8 cellular contexts compared by ENCODE assay signal in genomic region chr4:26321326-26322276, GRCh38. TPM values are rescaled to one million over a fixed set of nuclear protein-coding genes. Genes with fewer than 3 reads are reported as not detected.
DNase-seq lines count a peak whose midpoint lies in the region; ATAC-seq and TF ChIP-seq lines count a peak whose summit lies in the region.

No MANE protein-coding gene starts in this region.

- H3K27me3 ChIP-seq in H9 (ENCODE audit: insufficient read depth, low read length), result no peaks in the 10 kb centered on the region
- no peaks in the 10 kb centered on the region for H3K27me3 ChIP-seq in brain microvascular endothelial cell (replicated peaks)

- in situ Hi-C loops in brain microvascular endothelial cell (cut with HindIII; ENCODE audit: low pct_ligation_motif_present, low sequenced_read_pairs), result no loop called here

- DNase-seq in H9 (peak; percentile 42), T follicular helper cell (ENCODE audit: low read depth) (peak; percentile 6), brain microvascular endothelial cell (no peak), left lobe of liver (ENCODE audit: low spot score) (peak; percentile 49), AG08395 (ENCODE audit: low spot score) (no peak)
- peak; percentile 27 to 40 for DNase-seq in stimulated activated CD4-positive, alpha-beta T cell treated with anti-CD3 and anti-CD28 coated beads, Interleukin-4, amount 100 ng/mL, for 48 hours (ENCODE audit: low read depth in 2 of 2)

- no peaks in the 10 kb centered on the region for H4K20me1 ChIP-seq in H9 (ENCODE audit: control insufficient read depth, insufficient read depth, insufficient read length)

- H3K9ac ChIP-seq in H9 (ENCODE audit: extremely low read depth, insufficient read length, low read length), result peak overlapping the region; percentile 99

- no peak overlapping the region for H2BK15ac ChIP-seq in H9 (ENCODE audit: low read depth, low read length)

- peak overlapping the region; percentile 84 to 97 (median 95) for H3K27ac Mint-ChIP-seq in H9

- no peaks in the 10 kb centered on the region for H3K79me1 ChIP-seq in H9 (ENCODE audit: insufficient read depth, low read depth, low read length, poor library complexity, severe bottlenecking)

- H4K8ac ChIP-seq in H9 (replicated peaks; ENCODE audit: insufficient read length, low read depth, low read length), result no peak overlapping the region

- H2BK120ac ChIP-seq in H9 (ENCODE audit: low read depth, low read length, poor library complexity, severe bottlenecking), result peak overlapping the region; percentile 91

- H2AK5ac ChIP-seq in H9 (ENCODE audit: insufficient read length, low read length), result peak overlapping the region; percentile 80

- no peaks in the 10 kb centered on the region for H3K36me3 ChIP-seq in brain microvascular endothelial cell (replicated peaks)

- no peak overlapping the region for H3T11ph ChIP-seq in H9 (ENCODE audit: low read length)

- H2BK5ac ChIP-seq in H9 (ENCODE audit: insufficient read length, low read length), result peak overlapping the region; percentile 97

- peak overlapping the region; percentile 82 for H3K18ac ChIP-seq in H9 (ENCODE audit: insufficient read length, low read depth, low read length)

- H3K4ac ChIP-seq in H9 (ENCODE audit: low read depth, low read length), result no peak overlapping the region

- peak overlapping the region; percentile 77 for H4K91ac ChIP-seq in H9 (ENCODE audit: insufficient read length, low read depth, low read length)

- H4K5ac ChIP-seq in H9 (ENCODE audit: insufficient read length, low read depth, low read length), result peak overlapping the region; percentile 84

- H2BK12ac ChIP-seq in H9 (ENCODE audit: insufficient read length, low read depth, low read length), result no peak overlapping the region

- no CpG with 5 or more reads among the region's 58 CpGs for WGBS in H9 (ENCODE audit: extremely low coverage, insufficient read length, low lambda C conversion rate)

- H3K4me3 ChIP-seq in brain microvascular endothelial cell (ENCODE audit: low read depth, low read length), result peak overlapping the region; percentile 90

- no peaks in the 10 kb centered on the region; the same call in 1 of the 2 replicates for H3K27me3 Mint-ChIP-seq in H9 (ENCODE audit: low read depth)

- H3K36me3 Mint-ChIP-seq in H9 (ENCODE audit: insufficient read depth in 1 of 3, low read depth in 3 of 3), result peaks cover 0 to 11% (median 6%) of the 10 kb centered on the region in 3 experiments; a peak in 6 of 7 replicates

- no peak overlapping the region for H3K23ac ChIP-seq in H9 (ENCODE audit: insufficient read length, low read depth, low read length)

- peak overlapping the region; percentile 99 for H3K4me2 ChIP-seq in H9 (ENCODE audit: insufficient read depth, insufficient read length, low read length)

- H3K27ac ChIP-seq in 22Rv1 (peak overlapping the region; percentile 95), H9 (ENCODE audit: insufficient read length, low read depth, low read length) (no peak overlapping the region), brain microvascular endothelial cell (peak overlapping the region; percentile 95)

- H3K9me3 ChIP-seq in H9 (ENCODE audit: control insufficient read depth, low read depth, low read length), result no peaks in the 10 kb centered on the region

- peak overlapping the region; percentile 89 for H3K14ac ChIP-seq in H9 (ENCODE audit: insufficient read depth, low read length)

- H3K9me3 Mint-ChIP-seq in H9, result peaks cover 5 to 10% of the 10 kb centered on the region in 2 experiments; a peak in 4 of 5 replicates

- no peak overlapping the region for H3K56ac ChIP-seq in H9 (ENCODE audit: insufficient read length, low read depth, low read length)

- TF ChIP-seq CTCF in 22Rv1 (IDR thresholded peaks at IDR 0.05), result no peak
- TF ChIP-seq CTCF in H9 (conservative IDR thresholded peaks at IDR 0.05), result no peak
- no peak for TF ChIP-seq CTCF in brain microvascular endothelial cell (IDR thresholded peaks at IDR 0.05; ENCODE audit: low read depth, low read length, missing control alignments)

- no peak overlapping the region for H2AFZ ChIP-seq in H9 (ENCODE audit: low read length)

- H3K4me3 Mint-ChIP-seq in H9, result peak overlapping the region; percentile 96 to 97

- H3K23me2 ChIP-seq in H9 (ENCODE audit: insufficient read length, low read depth, low read length, poor library complexity, severe bottlenecking), result peaks cover 22% of the 10 kb centered on the region

- H3K4me1 Mint-ChIP-seq in H9, result peaks cover 30 to 38% of the 10 kb centered on the region in 2 experiments

- no peak overlapping the region for H2BK20ac ChIP-seq in H9 (ENCODE audit: low read depth, low read length, poor library complexity, severe bottlenecking)

- ATAC-seq in left lobe of liver (no peak), GM21717 (IDR thresholded peaks at IDR 0.05; ENCODE audit: unreplicated experiment) (no peak)

- peaks cover 50% of the 10 kb centered on the region for H3K79me2 ChIP-seq in H9 (ENCODE audit: insufficient read depth, low read length)

- no peaks in the 10 kb centered on the region; the same call in 1 of the 2 replicates for H3K4me1 ChIP-seq in H9 (ENCODE audit: insufficient read depth, low read length)

RNA-seq across cellular contexts. Expression of gene RBPJ, which starts 0.8 kb away (rescaled TPM):
- total RNA-seq in H9 (2021), result 155 and 166 TPM in 2 replicates
- total RNA-seq in left lobe of liver, result 21.5 TPM

Comparison
In these comparisons a context has a peak if more than half of its experiments do, and no peak if none do; other contexts are left out.
1. DNase-seq: peak in H9 (single experiment), T follicular helper cell (single experiment), left lobe of liver (single experiment) and stimulated activated CD4-positive, alpha-beta T cell treated with anti-CD3 and anti-CD28 coated beads, Interleukin-4, amount 100 ng/mL, for 48 hours (2 of 2); none in brain microvascular endothelial cell (single experiment) and AG08395 (single experiment).